Comparison of ENCODE assay signal across 24 cellular contexts in the genomic region with DNA sequence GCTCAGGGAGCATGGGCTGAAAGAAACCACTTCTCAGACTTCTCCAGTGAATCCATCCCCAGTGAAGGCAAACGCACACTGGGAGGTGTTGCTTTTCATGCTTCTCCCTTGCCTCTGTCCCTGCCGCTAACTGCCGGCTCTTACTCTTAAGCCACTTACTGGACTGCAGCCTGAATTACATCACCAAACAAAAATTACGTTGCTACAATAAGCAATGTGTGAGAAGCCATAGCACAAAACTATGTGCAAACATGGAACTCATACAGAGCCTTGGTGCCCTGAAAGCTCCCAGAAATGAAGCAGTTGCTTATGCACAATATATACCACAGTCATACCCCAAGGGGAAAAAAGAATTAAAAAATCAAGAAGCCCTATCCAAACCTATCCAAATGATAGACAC.
"Had no signal": no experiment of that assay in that cellular context is flagged by ENCODE, and none has a peak within 500 bp of the region (broad histone marks: within the 10 kb centered on the region; RNA-seq: fewer than 3 reads in every experiment).

No MANE protein-coding gene starts in this region.

- H3K27me3 ChIP-seq: adrenal gland, ascending aorta, esophagus squamous epithelium, heart right ventricle, neutrophil, right lobe of liver had no signal

- H3K27ac ChIP-seq: adrenal gland, ascending aorta, esophagus squamous epithelium, heart right ventricle, neutrophil, right lobe of liver, skin epidermis, thoracic aorta had no signal

- H3K9me3 ChIP-seq: adrenal gland, mucosa of descending colon, neutrophil, right lobe of liver had no signal

- H3K4me3 ChIP-seq: adrenal gland, ascending aorta, esophagus squamous epithelium, heart right ventricle, lung, mucosa of descending colon, right lobe of liver, skin epidermis, thoracic aorta had no signal

- H3K36me3 ChIP-seq: adrenal gland, ascending aorta, esophagus squamous epithelium, heart right ventricle, neutrophil, right lobe of liver, thoracic aorta had no signal

- DNase-seq: activated B cell treated with CpG ODN at 0.5 μM for 24 hours; activated CD4-positive, alpha-beta T cell treated with anti-CD3 and anti-CD28 coated beads, Interleukin-2, amount 50 U/mL, for 1 hour; activated CD8-positive, alpha-beta T cell treated with anti-CD3 and anti-CD28 coated beads for 36 hours; activated T-cell treated with anti-CD3 and anti-CD28 coated beads, Interleukin-2, amount 50 U/mL, for 4 hours; adrenal gland; dermis blood vessel endothelial cell; effector CD4-positive, alpha-beta T cell; esophagus squamous epithelium; foreskin melanocyte; heart right ventricle; kidney glomerular epithelial cell; mucosa of descending colon; right lobe of liver; stimulated activated CD4-positive, alpha-beta T cell treated with anti-CD3 and anti-CD28 coated beads, Interleukin-12 subunit alpha, Interleukin-12 subunit beta, amount 100 ng/mL, for 4 hours; stimulated activated CD4-positive, alpha-beta T cell treated with anti-CD3 and anti-CD28 coated beads, Interleukin-4, amount 100 ng/mL, for 24 hours; T-cell had no signal

- H3K4me1 ChIP-seq: adrenal gland, ascending aorta, heart right ventricle, right lobe of liver had no signal

- ATAC-seq: activated CD8-positive, alpha-beta T cell treated with anti-CD3 and anti-CD28 coated beads for 36 hours; activated naive CD4-positive, alpha-beta T cell treated with anti-CD3 and anti-CD28 coated beads, Interleukin-2, amount 50 U/mL, for 72 hours; activated T-cell treated with anti-CD3 and anti-CD28 coated beads, Interleukin-2, amount 50 U/mL, for 4 hours; heart right ventricle; left lobe of liver; mucosa of descending colon; natural killer cell treated with Interleukin-12 subunit alpha and Interleukin-12 subunit beta and Interleukin-15 and Interleukin-18, amount 100 ng/mL, for 72 hours; right lobe of liver; T-cell had no signal
